Comparison of ENCODE assay signal across 24 cellular contexts in the genomic region with DNA sequence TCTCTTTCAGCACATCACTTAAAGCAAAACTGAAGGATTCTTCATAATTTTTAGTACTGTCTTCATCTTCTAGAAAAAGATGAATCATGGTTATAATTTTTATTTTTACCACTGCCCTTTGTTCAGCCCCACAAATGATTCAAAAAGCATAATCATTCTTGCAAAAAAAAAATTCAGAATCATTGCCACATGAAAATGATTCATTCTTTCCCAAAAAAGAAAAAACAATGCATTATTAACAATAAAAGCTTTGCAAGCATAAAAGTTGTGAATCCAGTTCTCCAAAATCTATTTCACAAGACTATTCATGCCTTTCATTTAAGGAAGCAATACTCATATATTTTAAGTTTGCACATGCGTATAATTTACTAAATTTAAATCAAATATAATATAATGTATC.
DNase-seq lines count a peak whose midpoint lies in the region; ATAC-seq, FAIRE-seq and TF ChIP-seq lines count a peak whose summit lies in the region.
"Had no signal": no experiment of that assay in that cellular context is flagged by ENCODE, and none has a peak within 500 bp of the region (broad histone marks: within the 10 kb centered on the region; RNA-seq: fewer than 3 reads in every experiment).

No MANE protein-coding gene starts in this region.

- TF ChIP-seq CTCF in bronchial epithelial cell (IDR thresholded peaks at IDR 0.05; ENCODE audit: insufficient read depth, low read length, severe bottlenecking), result no peak
- no peak for TF ChIP-seq CTCF in foreskin keratinocyte (conservative IDR thresholded peaks at IDR 0.05)

- H3K27me3 ChIP-seq in bronchial epithelial cell (ENCODE audit: control insufficient read depth, insufficient read depth, low read length) (no peaks in the 10 kb centered on the region), foreskin keratinocyte (no peaks in the 10 kb centered on the region)
- H3K27me3 ChIP-seq: BE2C, colonic mucosa, gastroesophageal sphincter, thyroid gland had no signal

- no peak for TF ChIP-seq POLR2A in GM18505 (IDR thresholded peaks at IDR 0.05; ENCODE audit: borderline replicate concordance, extremely low read depth, insufficient read depth, insufficient read length)

- peak; percentile 22 for DNase-seq in NOMO-1 treated with DMSO at 0.1 percent for 48 hours (lab: John Stamatoyannopoulos, UW; ENCODE audit: unreplicated experiment)
- DNase-seq in NOMO-1 (lab: John Stamatoyannopoulos, UW; ENCODE audit: unreplicated experiment in 2 of 2), result no peak
- DNase-seq in bronchial epithelial cell (ENCODE audit: low read depth), result peak; percentile 88
- peak; percentile 62 to 78 for DNase-seq in foreskin keratinocyte
- DNase-seq in NCI-H146 (lab: John Stamatoyannopoulos, UW), result no peak
- DNase-seq in NCI-H2196 treated with DMSO at 0.1 percent for 48 hours (lab: John Stamatoyannopoulos, UW; ENCODE audit: unreplicated experiment), result no peak
- DNase-seq: activated naive CD8-positive, alpha-beta T cell treated with anti-CD3 and anti-CD28 coated beads for 36 hours; BE2C; colonic mucosa; DND-41; kidney glomerular epithelial cell; naive thymus-derived CD4-positive, alpha-beta T cell; NCI-H1694; NCI-H526 treated with DMSO at 0.1 percent for 48 hours; occipital lobe; stimulated activated CD4-positive, alpha-beta T cell treated with anti-CD3 and anti-CD28 coated beads, Interleukin-4, amount 100 ng/mL, for 1 hour; stimulated activated naive CD4-positive, alpha-beta T cell treated with Interleukin-2 at 50 U/mL for 16 hours; T-helper 9 cell; thyroid gland had no signal

- ATAC-seq in foreskin keratinocyte (peak; percentile 54), GM18505 (IDR thresholded peaks at IDR 0.05; ENCODE audit: unreplicated experiment) (no peak), HG03280 (IDR thresholded peaks at IDR 0.05; ENCODE audit: unreplicated experiment) (no peak)
- ATAC-seq: gastroesophageal sphincter; naive thymus-derived CD4-positive, alpha-beta T cell had no signal

- no peaks in the 10 kb centered on the region for H3K36me3 ChIP-seq in bronchial epithelial cell (ENCODE audit: control insufficient read depth, insufficient read depth, low read length)
- H3K36me3 ChIP-seq: BE2C, colonic mucosa, gastroesophageal sphincter, thyroid gland had no signal

- H3K4me1 ChIP-seq in foreskin keratinocyte, result peaks cover 19% of the 10 kb centered on the region
- H3K4me1 ChIP-seq: BE2C, colonic mucosa, gastroesophageal sphincter, thyroid gland had no signal

- H3K4me3 ChIP-seq in bronchial epithelial cell (ENCODE audit: low read depth, low read length), result no peak overlapping the region
- H3K4me3 ChIP-seq: colonic mucosa, gastroesophageal sphincter, thyroid gland had no signal

- H3K27ac ChIP-seq in foreskin keratinocyte, result no peak overlapping the region
- H3K27ac ChIP-seq: 22Rv1, colonic mucosa, gastroesophageal sphincter, thyroid gland had no signal

- no peak for FAIRE-seq in bronchial epithelial cell (lab: Jason Lieb, UNC)
- FAIRE-seq: H1 had no signal

Comparison
In these comparisons a context has a peak if more than half of its experiments do, and no peak if none do; other contexts are left out.
1. DNase-seq: peak in NOMO-1 treated with DMSO at 0.1 percent for 48 hours (single experiment), bronchial epithelial cell (single experiment) and foreskin keratinocyte (2 of 2); none in NOMO-1 (0 of 2), NCI-H146 (single experiment) and NCI-H2196 treated with DMSO at 0.1 percent for 48 hours (single experiment).